8 cellular contexts compared by ENCODE assay signal in genomic region chr15:70852501-70853269, GRCh38. TPM values are rescaled to one million over a fixed set of nuclear protein-coding genes. Genes with fewer than 3 reads are reported as not detected.
DNase-seq lines count a peak whose midpoint lies in the region; ATAC-seq and TF ChIP-seq lines count a peak whose summit lies in the region.

No MANE protein-coding gene starts in this region.

- H3K27ac Mint-ChIP-seq in WTC11, result no peak overlapping the region

- POLR2A ChIA-PET in WTC11 (lab: Charles Lee), result interaction anchor here (0.6 to 1.6 kb wide), 2 partner anchors 28 to 1123 kb away, joined by 4 to 5 read pairs; no protein-coding TSS in a partner anchor

- peaks cover 8% of the 10 kb centered on the region for H3K4me1 Mint-ChIP-seq in WTC11

- H3K4me1 ChIP-seq in GM23248 (ENCODE audit: insufficient read depth), result peaks cover 41% of the 10 kb centered on the region
- peaks cover 0 to 54% (median 32%) of the 10 kb centered on the region in 9 donors for H3K4me1 ChIP-seq in heart right ventricle
- H3K4me1 ChIP-seq in skeletal muscle tissue (ENCODE audit: control insufficient read depth in 3 of 3, insufficient read depth in 3 of 3, low read length in 3 of 3), result peaks cover 10 to 17% (median 14%) of the 10 kb centered on the region in 3 donors
- H3K4me1 ChIP-seq in Karpas-422 (ENCODE audit: low read length), result peaks cover 2% of the 10 kb centered on the region; the same call in 1 of the 2 replicates

- H3K9me2 ChIP-seq in GM23248 (ENCODE audit: insufficient read depth) (no peaks in the 10 kb centered on the region), Karpas-422 (replicated peaks; ENCODE audit: insufficient read depth, low read length) (no peaks in the 10 kb centered on the region)

- intact Hi-C loops in heart right ventricle (cut with DNase I), result no loop called here

- H3K36me3 ChIP-seq in GM23248 (ENCODE audit: low read depth) (peaks cover 25% of the 10 kb centered on the region), heart right ventricle (peaks cover 0 to 32% (median 10%) of the 10 kb centered on the region in 9 donors), skeletal muscle tissue (ENCODE audit: control insufficient read depth in 3 of 3, insufficient read depth in 3 of 3, low read length in 3 of 3) (peaks cover 0 to 6% (median 0%) of the 10 kb centered on the region in 3 donors), Karpas-422 (ENCODE audit: insufficient read depth, low read length) (no peaks in the 10 kb centered on the region)

- H4K20me1 ChIP-seq in GM23248 (ENCODE audit: insufficient read depth), result 0 out of 2 replicates have a peak, but pooled peaks cover 1% of the 10 kb centered on the region
- no peaks in the 10 kb centered on the region for H4K20me1 ChIP-seq in Karpas-422 (ENCODE audit: insufficient read depth, low read depth, low read length)

- H3K36me3 Mint-ChIP-seq in WTC11, result peaks cover 13% of the 10 kb centered on the region

- WGBS in GM23248 (ENCODE audit: low coverage in 1 of 2, low lambda C conversion rate in 2 of 2, missing lambda C conversion rate in 2 of 2), 2 experiments, result 9 to 11% methylated on average over 10 of the region's 10 CpGs
- 24 to 30% methylated on average over 10 of the region's 10 CpGs for WGBS in heart right ventricle, 2 donors

- in situ Hi-C loops in GM23248 (cut with MboI), result no loop called here

- H3K27ac ChIP-seq in GM23248, result peak overlapping the region; percentile 95
- H3K27ac ChIP-seq in heart right ventricle, result peak overlapping the region; percentile 86 to 97 (median 95)
- H3K27ac ChIP-seq in skeletal muscle tissue (ENCODE audit: low read depth, low read length), result peak overlapping the region; percentile 75
- H3K27ac ChIP-seq in Karpas-422 (ENCODE audit: low read length), result no peak overlapping the region

- H3K9ac ChIP-seq in GM23248 (peak overlapping the region; percentile 96), skeletal muscle tissue (ENCODE audit: low read depth in 1 of 3, low read length in 3 of 3) (peak overlapping the region; percentile 74 to 82 (median 76)), Karpas-422 (ENCODE audit: low read length) (no peak overlapping the region)

- H3K27me3 ChIP-seq in GM23248 (replicated peaks; ENCODE audit: insufficient read depth) (no peaks in the 10 kb centered on the region), heart right ventricle (peaks cover 0 to 51% (median 0%) of the 10 kb centered on the region in 7 donors), skeletal muscle tissue (ENCODE audit: control insufficient read depth in 3 of 3, insufficient read depth in 3 of 3, low read length in 3 of 3) (peaks cover 0 to 7% (median 0%) of the 10 kb centered on the region in 3 donors), Karpas-422 (ENCODE audit: low read length) (no peaks in the 10 kb centered on the region)

- H3K4me2 ChIP-seq in GM23248 (ENCODE audit: unreplicated experiment), result peak overlapping the region; percentile 99
- H3K4me2 ChIP-seq in Karpas-422 (ENCODE audit: low read depth, low read length, poor library complexity, severe bottlenecking), result no peak overlapping the region

- H3K4me3 Mint-ChIP-seq in WTC11, result peak overlapping the region; percentile 82

- H3K9me3 ChIP-seq in GM23248 (ENCODE audit: low read depth), result no peaks in the 10 kb centered on the region
- H3K9me3 ChIP-seq in heart right ventricle, result no peaks in the 10 kb centered on the region
- no peaks in the 10 kb centered on the region for H3K9me3 ChIP-seq in skeletal muscle tissue (ENCODE audit: control insufficient read depth in 3 of 3, low read length in 3 of 3)
- no peaks in the 10 kb centered on the region for H3K9me3 ChIP-seq in Karpas-422 (ENCODE audit: low read length)

- H2AFZ ChIP-seq in GM23248 (peak overlapping the region; percentile 34; the same call in 1 of the 2 replicates), Karpas-422 (ENCODE audit: low read length) (no peak overlapping the region)

- H3K9me3 Mint-ChIP-seq in WTC11, result no peaks in the 10 kb centered on the region

- ATAC-seq in WTC11 (no peak), heart right ventricle (peak in 6 of 8 donors; percentile 14 to 76 (median 32)), HG03139 (IDR thresholded peaks at IDR 0.05; ENCODE audit: unreplicated experiment) (no peak), HG02852 (IDR thresholded peaks at IDR 0.05; ENCODE audit: unreplicated experiment) (no peak), GM18858 (IDR thresholded peaks at IDR 0.05; ENCODE audit: unreplicated experiment) (no peak)

- no peak for TF ChIP-seq CTCF in WTC11 (IDR thresholded peaks at IDR 0.05)
- TF ChIP-seq CTCF in heart right ventricle (IDR thresholded peaks at IDR 0.05), result no peak

- peak overlapping the region; percentile 90 for H3K4me3 ChIP-seq in GM23248
- H3K4me3 ChIP-seq in heart right ventricle, result peak overlapping the region; percentile 66 to 89 (median 82)
- H3K4me3 ChIP-seq in skeletal muscle tissue (ENCODE audit: low read length in 3 of 3), result peak overlapping the region; percentile 72 to 78 (median 73)
- H3K4me3 ChIP-seq in Karpas-422 (ENCODE audit: low read length), result no peak overlapping the region

- H3F3A ChIP-seq in GM23248 (ENCODE audit: insufficient read depth), result peaks cover 57% of the 10 kb centered on the region

- H3K79me2 ChIP-seq in GM23248 (ENCODE audit: insufficient read depth) (peaks cover 62% of the 10 kb centered on the region), Karpas-422 (ENCODE audit: low read length) (no peaks in the 10 kb centered on the region)

- peak; percentile 91 for DNase-seq in GM23248
- no peak for DNase-seq in WTC11 (ENCODE audit: low spot score)
- DNase-seq in heart right ventricle, result no peak
- DNase-seq in Karpas-422, result no peak

- H3K27me3 Mint-ChIP-seq in WTC11 (ENCODE audit: low read depth), result peaks cover 24% of the 10 kb centered on the region

- CTCF ChIA-PET in WTC11 (lab: Charles Lee), result interaction anchor here (0.7 to 3.3 kb wide), 4 partner anchors 10 to 284 kb away, joined by 3 to 16 read pairs (median 9); no protein-coding TSS in a partner anchor

TF ChIP-seq in WTC11, 78 proteins besides CTCF, POLR2A, EP300 and RAD21 (continues in another document):
- TF ChIP-seq ZNF219 (CRISPR knock-in tag; IDR thresholded peaks at IDR 0.05; ENCODE audit: borderline replicate concordance) (no peak), SOX15 (CRISPR knock-in tag; IDR thresholded peaks at IDR 0.05) (no peak), E2F4 (CRISPR knock-in tag; IDR thresholded peaks at IDR 0.05; ENCODE audit: borderline replicate concordance, low read depth) (no peak), KAT7 (CRISPR knock-in tag; IDR thresholded peaks at IDR 0.05; ENCODE audit: borderline replicate concordance) (no peak), ZNF416 (CRISPR knock-in tag; IDR thresholded peaks at IDR 0.05) (no peak), ZNF232 (CRISPR knock-in tag; IDR thresholded peaks at IDR 0.05) (no peak)
- TF ChIP-seq, protein P1, sequence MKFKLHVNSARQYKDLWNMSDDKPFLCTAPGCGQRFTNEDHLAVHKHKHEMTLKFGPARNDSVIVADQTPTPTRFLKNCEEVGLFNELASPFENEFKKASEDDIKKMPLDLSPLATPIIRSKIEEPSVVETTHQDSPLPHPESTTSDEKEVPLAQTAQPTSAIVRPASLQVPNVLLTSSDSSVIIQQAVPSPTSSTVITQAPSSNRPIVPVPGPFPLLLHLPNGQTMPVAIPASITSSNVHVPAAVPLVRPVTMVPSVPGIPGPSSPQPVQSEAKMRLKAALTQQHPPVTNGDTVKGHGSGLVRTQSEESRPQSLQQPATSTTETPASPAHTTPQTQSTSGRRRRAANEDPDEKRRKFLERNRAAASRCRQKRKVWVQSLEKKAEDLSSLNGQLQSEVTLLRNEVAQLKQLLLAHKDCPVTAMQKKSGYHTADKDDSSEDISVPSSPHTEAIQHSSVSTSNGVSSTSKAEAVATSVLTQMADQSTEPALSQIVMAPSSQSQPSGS (CRISPR knock-in tag; IDR thresholded peaks at IDR 0.05; ENCODE audit: borderline replicate concordance, low read depth), result no peak

RNA-seq across cellular contexts. Expression of gene LARP6, which starts 1.3 kb away (rescaled TPM):
- 110 and 119 TPM in 2 replicates for total RNA-seq in GM23248 (2014; rRNA removed; shearing (Covaris generic))
- polyA plus RNA-seq in GM23248 (2016; fragmentation: Nextera tagmentation; extraction: Ambion mirVana) (95.9 and 104 TPM in 2 replicates), heart right ventricle (10 to 100 TPM; 22.8 to 34.8 TPM)
- total RNA-seq in WTC11 (2021) (14.7 to 17.5 TPM (median 15.2 TPM) in 3 replicates), heart right ventricle (10 to 100 TPM; 23.3 to 86.2 (median 40.0) TPM), skeletal muscle tissue (7.3 TPM)
- total RNA-seq in Karpas-422 (2014; rRNA removed; shearing (Covaris generic); ENCODE audit: low replicate concordance), result not detected in 2 replicates

RNA-seq across cellular contexts. Expression of gene THAP10, which starts 39.5 kb away (rescaled TPM):
- 2.0 and 6.4 TPM in 2 replicates for total RNA-seq in GM23248 (2014; rRNA removed; shearing (Covaris generic))
- polyA plus RNA-seq in GM23248 (2016; fragmentation: Nextera tagmentation; extraction: Ambion mirVana), result 5.9 and 8.0 TPM in 2 replicates
- 2.6 to 3.6 TPM (median 3.4 TPM) in 3 replicates for total RNA-seq in WTC11 (2021)
- 1 to 10 TPM; 3.0 to 7.0 (median 5.0) TPM for total RNA-seq in heart right ventricle
- polyA plus RNA-seq in heart right ventricle, result 1 to 10 TPM; 1.2 to 4.2 TPM
- 5.2 TPM for total RNA-seq in skeletal muscle tissue
- total RNA-seq in Karpas-422 (2014; rRNA removed; shearing (Covaris generic); ENCODE audit: low replicate concordance), result not detected in 2 replicates

RNA-seq across cellular contexts. Expression of gene LRRC49, which starts 39.9 kb away (rescaled TPM):
- 10.3 and 11.1 TPM in 2 replicates for total RNA-seq in GM23248 (2014; rRNA removed; shearing (Covaris generic))
- polyA plus RNA-seq in GM23248 (2016; fragmentation: Nextera tagmentation; extraction: Ambion mirVana), result 7.6 and 8.3 TPM in 2 replicates
- 6.8 to 9.2 TPM (median 6.9 TPM) in 3 replicates for total RNA-seq in WTC11 (2021)
- 100 to 1,000 TPM in 4 of 10 donors, 10 to 100 TPM in 6; 28.4 to 149 (median 78.9) TPM for total RNA-seq in heart right ventricle
- 10 to 100 TPM in 1 of 2 donors, 1 to 10 TPM in 1; 9.7 to 59.1 TPM for polyA plus RNA-seq in heart right ventricle
- total RNA-seq in skeletal muscle tissue, result 11.0 TPM
- not detected in 2 replicates for total RNA-seq in Karpas-422 (2014; rRNA removed; shearing (Covaris generic); ENCODE audit: low replicate concordance)

Comparison
In these comparisons a context has a peak if more than half of its experiments do, and no peak if none do; other contexts are left out.
1. ATAC-seq: peak in heart right ventricle (6 of 8); none in WTC11 (single experiment), HG03139 (single experiment), HG02852 (single experiment) and GM18858 (single experiment).